In the genomic region with DNA sequence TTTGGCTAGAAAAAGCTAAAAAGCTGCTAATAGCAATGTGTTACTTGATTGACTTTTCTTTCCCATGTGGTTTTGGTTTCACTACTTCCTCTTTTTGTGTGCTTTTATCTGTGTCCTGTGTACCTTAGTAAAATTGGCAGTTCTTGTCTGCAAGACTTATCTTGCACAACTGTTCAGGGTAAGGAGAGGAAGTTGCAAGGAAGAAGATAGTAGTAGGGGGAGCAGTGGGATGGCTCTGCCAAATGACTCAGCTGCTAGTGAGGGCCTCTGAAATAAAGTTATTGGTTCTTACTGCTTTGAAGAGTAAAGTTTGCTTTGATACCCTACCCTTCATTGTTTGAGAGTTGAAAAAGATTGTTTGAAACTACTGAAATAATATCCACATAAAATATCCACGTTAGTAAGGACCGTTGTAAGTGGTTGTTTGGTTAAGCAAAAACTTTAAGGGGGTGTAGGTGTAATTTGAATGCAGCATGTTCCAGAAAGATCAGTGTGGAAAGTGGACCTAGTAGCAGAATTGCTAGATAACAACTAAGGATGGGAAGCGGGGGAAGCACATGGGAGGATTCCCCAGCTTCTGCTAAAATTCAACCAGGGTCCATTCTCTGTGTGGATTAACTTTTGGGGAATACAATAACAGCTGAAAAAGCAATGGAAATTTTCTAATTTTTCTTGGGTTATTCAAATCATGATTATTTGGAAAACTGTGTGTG, we compare ENCODE assay signal across 1 cellular context.
TF ChIP-seq lines count a peak whose summit lies in the region.

No MANE protein-coding gene starts in this region.

TF ChIP-seq in K562, 482 proteins besides CTCF, POLR2A, EP300 and RAD21 (continued from another document and continues in another):
- TF ChIP-seq MNT (conservative IDR thresholded peaks at IDR 0.05): peak; percentile 63 to 84
- no peak for TF ChIP-seq NCOA2 (IDR thresholded peaks at IDR 0.05; ENCODE audit: partially characterized antibody in 2 of 2)
- peak; percentile 88 for TF ChIP-seq CC2D1A (IDR thresholded peaks at IDR 0.05)
- peak; percentile 91 for TF ChIP-seq NCOR1 (IDR thresholded peaks at IDR 0.05)
- no peak for TF ChIP-seq ZFPM2 (CRISPR knock-in tag; IDR thresholded peaks at IDR 0.05)
- TF ChIP-seq HDAC6 (IDR thresholded peaks at IDR 0.05; ENCODE audit: low read depth, low read length): no peak
- no peak for TF ChIP-seq FOXK1 (CRISPR knock-in tag; IDR thresholded peaks at IDR 0.05; ENCODE audit: borderline replicate concordance)
- TF ChIP-seq NFRKB (IDR thresholded peaks at IDR 0.05; ENCODE audit: low read depth): 0 out of 2 replicates have a peak, but pooled peaks have one; percentile 59
- peak; percentile 79 for TF ChIP-seq MTA2 (IDR thresholded peaks at IDR 0.05; ENCODE audit: low read depth)
- TF ChIP-seq EP400 (IDR thresholded peaks at IDR 0.05): peak; percentile 82
- TF ChIP-seq MAFK (IDR thresholded peaks at IDR 0.05; ENCODE audit: low read length): peak; percentile 72; the same call in 1 of the 2 replicates
- peak; percentile 82 for TF ChIP-seq C11orf30 (IDR thresholded peaks at IDR 0.05; ENCODE audit: low read depth)
- no peak for TF ChIP-seq ILF3 (IDR thresholded peaks at IDR 0.05; ENCODE audit: borderline replicate concordance)
- no peak for TF ChIP-seq NFIX (CRISPR knock-in tag; IDR thresholded peaks at IDR 0.05; ENCODE audit: low read depth)
- TF ChIP-seq KLF16 (IDR thresholded peaks at IDR 0.05): peak; percentile 86
- no peak for TF ChIP-seq PTBP1 (IDR thresholded peaks at IDR 0.05; ENCODE audit: low read depth, low read length)
- peak; percentile 59 for TF ChIP-seq DACH1 (IDR thresholded peaks at IDR 0.05; ENCODE audit: partially characterized antibody)
- peak; percentile 39 for TF ChIP-seq TBP (optimal IDR thresholded peaks at IDR 0.05; ENCODE audit: low read depth, low read length)
- TF ChIP-seq, protein P1, sequence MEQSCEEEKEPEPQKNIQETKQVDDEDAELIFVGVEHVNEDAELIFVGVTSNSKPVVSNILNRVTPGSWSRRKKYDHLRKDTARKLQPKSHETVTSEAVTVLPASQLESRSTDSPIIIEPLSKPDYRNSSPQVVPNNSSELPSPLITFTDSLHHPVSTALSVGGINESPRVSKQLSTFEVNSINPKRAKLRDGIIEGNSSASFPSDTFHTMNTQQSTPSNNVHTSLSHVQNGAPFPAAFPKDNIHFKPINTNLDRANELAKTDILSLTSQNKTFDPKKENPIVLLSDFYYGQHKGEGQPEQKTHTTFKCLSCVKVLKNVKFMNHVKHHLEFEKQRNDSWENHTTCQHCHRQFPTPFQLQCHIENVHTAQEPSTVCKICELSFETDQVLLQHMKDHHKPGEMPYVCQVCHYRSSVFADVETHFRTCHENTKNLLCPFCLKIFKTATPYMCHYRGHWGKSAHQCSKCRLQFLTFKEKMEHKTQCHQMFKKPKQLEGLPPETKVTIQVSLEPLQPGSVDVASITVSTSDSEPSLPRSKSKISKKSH (CRISPR knock-in tag; IDR thresholded peaks at IDR 0.05): no peak
- TF ChIP-seq SMAD1 (IDR thresholded peaks at IDR 0.05; ENCODE audit: low read depth, low read length, partially characterized antibody): peak; percentile 21
- TF ChIP-seq, protein P2, sequence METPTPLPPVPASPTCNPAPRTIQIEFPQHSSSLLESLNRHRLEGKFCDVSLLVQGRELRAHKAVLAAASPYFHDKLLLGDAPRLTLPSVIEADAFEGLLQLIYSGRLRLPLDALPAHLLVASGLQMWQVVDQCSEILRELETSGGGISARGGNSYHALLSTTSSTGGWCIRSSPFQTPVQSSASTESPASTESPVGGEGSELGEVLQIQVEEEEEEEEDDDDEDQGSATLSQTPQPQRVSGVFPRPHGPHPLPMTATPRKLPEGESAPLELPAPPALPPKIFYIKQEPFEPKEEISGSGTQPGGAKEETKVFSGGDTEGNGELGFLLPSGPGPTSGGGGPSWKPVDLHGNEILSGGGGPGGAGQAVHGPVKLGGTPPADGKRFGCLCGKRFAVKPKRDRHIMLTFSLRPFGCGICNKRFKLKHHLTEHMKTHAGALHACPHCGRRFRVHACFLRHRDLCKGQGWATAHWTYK (CRISPR knock-in tag; IDR thresholded peaks at IDR 0.05): no peak
- TF ChIP-seq ZEB2 (IDR thresholded peaks at IDR 0.05): peak; percentile 97
- TF ChIP-seq SRSF9 (IDR thresholded peaks at IDR 0.05; ENCODE audit: borderline replicate concordance, low read depth, low read length): no peak
- peak; percentile 83 for TF ChIP-seq MEIS2 (IDR thresholded peaks at IDR 0.05; ENCODE audit: partially characterized antibody)
- TF ChIP-seq ZNF407 (IDR thresholded peaks at IDR 0.05; ENCODE audit: low read depth): peak; percentile 80
- TF ChIP-seq POLR2B (IDR thresholded peaks at IDR 0.05; ENCODE audit: low read depth, partially characterized antibody): peak; percentile 13
- peak; percentile 92 to 96 for TF ChIP-seq ETV6 (IDR thresholded peaks at IDR 0.05; ENCODE audit: borderline replicate concordance in 1 of 2, low read depth in 2 of 2, low read length in 1 of 2)
- TF ChIP-seq ETV6 (CRISPR knock-in tag; IDR thresholded peaks at IDR 0.05; ENCODE audit: borderline replicate concordance): no peak
- TF ChIP-seq SRSF7 (optimal IDR thresholded peaks at IDR 0.05; ENCODE audit: low read depth, low read length): no peak
- no peak for TF ChIP-seq SAP30 (IDR thresholded peaks at IDR 0.05; ENCODE audit: borderline replicate concordance, insufficient read depth, low read depth, low read length, poor library complexity, severe bottlenecking)
- TF ChIP-seq PREB (CRISPR knock-in tag; IDR thresholded peaks at IDR 0.05): no peak
- peak; percentile 64; the same call in 1 of the 2 replicates for TF ChIP-seq HES1 (IDR thresholded peaks at IDR 0.05; ENCODE audit: low read depth)
- TF ChIP-seq SMAD4 (CRISPR knock-in tag; conservative IDR thresholded peaks at IDR 0.05): peak; percentile 86; the same call in 1 of the 2 replicates
- TF ChIP-seq IRF9 (tag; IDR thresholded peaks at IDR 0.05): peak; percentile 62
- TF ChIP-seq HDAC1 (IDR thresholded peaks at IDR 0.05): peak; percentile 10 to 96; a peak in 2 of 4 replicates
- peak; percentile 64; the same call in 1 of the 2 replicates for TF ChIP-seq PYGO2 (tag; IDR thresholded peaks at IDR 0.05)
- peak in 1 of 2 experiments; percentile 92; a peak in 2 of 4 replicates for TF ChIP-seq TBL1XR1 (IDR thresholded peaks at IDR 0.05; ENCODE audit: low read length in 2 of 2)
- peak; percentile 70 to 89; a peak in 2 of 4 replicates for TF ChIP-seq FOXA3 (CRISPR knock-in tag; conservative IDR thresholded peaks at IDR 0.05 in 1 of 2, IDR thresholded peaks at IDR 0.05 in 1 of 2)
- TF ChIP-seq ZNF3 (CRISPR knock-in tag; IDR thresholded peaks at IDR 0.05): peak; percentile 100
- no peak for TF ChIP-seq ZBTB49 (CRISPR knock-in tag; IDR thresholded peaks at IDR 0.05; ENCODE audit: borderline replicate concordance)
- no peak for TF ChIP-seq PTTG1 (tag; IDR thresholded peaks at IDR 0.05; ENCODE audit: low read depth)
- 0 out of 2 replicates have a peak, but pooled peaks have one; percentile 27 for TF ChIP-seq BRD4 (IDR thresholded peaks at IDR 0.05)
- TF ChIP-seq BRD9 (IDR thresholded peaks at IDR 0.05; ENCODE audit: low read depth, partially characterized antibody): peak; percentile 75
- TF ChIP-seq ATF1 (CRISPR knock-in tag; IDR thresholded peaks at IDR 0.05): no peak
- TF ChIP-seq ATF1 (tag; IDR thresholded peaks at IDR 0.05): peak; percentile 55; the same call in 1 of the 2 replicates
